Comparison of ENCODE assay signal across 2 cellular contexts in the genomic region with DNA sequence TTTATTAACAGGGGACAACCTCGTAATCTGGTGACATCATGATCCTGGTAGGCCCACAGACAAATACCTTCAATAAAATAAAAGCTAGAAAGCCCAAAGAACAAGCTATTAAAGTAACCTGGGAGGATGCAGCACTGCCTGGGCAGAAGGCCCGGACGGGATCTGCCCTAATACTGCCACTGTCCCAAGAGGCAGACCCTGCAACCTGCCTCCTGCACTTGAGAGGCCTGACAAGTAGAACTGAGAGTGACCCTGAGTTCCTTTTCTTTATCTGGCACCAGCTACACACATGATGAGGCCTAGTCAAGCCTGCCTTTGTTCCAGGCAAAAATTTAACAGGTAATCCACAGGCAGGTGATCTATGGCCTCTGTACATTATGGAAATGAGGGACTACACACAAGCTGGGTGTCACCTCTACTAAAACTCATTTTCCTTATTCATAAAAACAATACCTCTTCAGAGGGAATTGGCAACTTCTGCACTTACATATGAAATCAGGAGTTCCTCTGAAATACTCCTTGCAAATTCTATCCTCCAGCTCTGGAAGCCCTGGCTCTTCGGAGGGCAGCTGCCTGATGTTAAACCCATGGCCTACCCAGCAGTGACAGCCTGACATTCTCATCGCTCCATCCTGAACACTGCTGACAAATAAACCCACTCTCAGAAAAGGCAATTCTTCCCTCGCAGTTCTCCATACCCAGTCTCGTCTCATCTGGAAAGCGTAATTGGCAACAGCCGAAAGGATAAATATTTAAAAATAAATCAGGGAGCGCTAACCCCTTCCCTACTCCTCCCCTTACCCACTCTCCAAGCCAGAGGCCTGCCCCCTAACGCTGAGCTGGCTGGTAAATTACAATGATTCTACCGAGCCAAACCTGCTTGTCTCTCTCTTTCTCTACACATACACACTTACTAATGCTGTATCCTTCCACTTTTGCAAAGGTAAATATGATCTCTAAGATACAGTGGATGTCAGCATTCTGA.
A peak's percentile ranks its signal among the peaks of the same experiment; 100 is the strongest.
TF ChIP-seq lines count a peak whose summit lies in the region.

No MANE protein-coding gene starts in this region.

TF ChIP-seq in IMR-90, 13 proteins besides CTCF, POLR2A, EP300 and RAD21:
- TF ChIP-seq RFX5 (IDR thresholded peaks at IDR 0.05; ENCODE audit: low read depth, low read length), result no peak
- TF ChIP-seq CHD1 (IDR thresholded peaks at IDR 0.05; ENCODE audit: low read depth, low read length), result no peak
- TF ChIP-seq RCOR1 (IDR thresholded peaks at IDR 0.05; ENCODE audit: insufficient replicate concordance, low read length), result no peak
- TF ChIP-seq NFE2L2 (IDR thresholded peaks at IDR 0.05; ENCODE audit: low read depth, low read length), result no peak
- TF ChIP-seq CEBPB (IDR thresholded peaks at IDR 0.05; ENCODE audit: low read depth, low read length), result no peak
- TF ChIP-seq, protein P1, sequence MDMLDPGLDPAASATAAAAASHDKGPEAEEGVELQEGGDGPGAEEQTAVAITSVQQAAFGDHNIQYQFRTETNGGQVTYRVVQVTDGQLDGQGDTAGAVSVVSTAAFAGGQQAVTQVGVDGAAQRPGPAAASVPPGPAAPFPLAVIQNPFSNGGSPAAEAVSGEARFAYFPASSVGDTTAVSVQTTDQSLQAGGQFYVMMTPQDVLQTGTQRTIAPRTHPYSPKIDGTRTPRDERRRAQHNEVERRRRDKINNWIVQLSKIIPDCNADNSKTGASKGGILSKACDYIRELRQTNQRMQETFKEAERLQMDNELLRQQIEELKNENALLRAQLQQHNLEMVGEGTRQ (IDR thresholded peaks at IDR 0.05; ENCODE audit: low read depth, low read length), result no peak
- TF ChIP-seq MXI1 (IDR thresholded peaks at IDR 0.05; ENCODE audit: borderline replicate concordance, low read depth, low read length), result no peak
- no peak for TF ChIP-seq MAZ (IDR thresholded peaks at IDR 0.05; ENCODE audit: borderline replicate concordance, low read depth, low read length)
- no peak for TF ChIP-seq SMC3 (IDR thresholded peaks at IDR 0.05; ENCODE audit: low read depth, low read length)
- no peak for TF ChIP-seq BHLHE40 (IDR thresholded peaks at IDR 0.05; ENCODE audit: low read depth, low read length)
- TF ChIP-seq, protein P2, sequence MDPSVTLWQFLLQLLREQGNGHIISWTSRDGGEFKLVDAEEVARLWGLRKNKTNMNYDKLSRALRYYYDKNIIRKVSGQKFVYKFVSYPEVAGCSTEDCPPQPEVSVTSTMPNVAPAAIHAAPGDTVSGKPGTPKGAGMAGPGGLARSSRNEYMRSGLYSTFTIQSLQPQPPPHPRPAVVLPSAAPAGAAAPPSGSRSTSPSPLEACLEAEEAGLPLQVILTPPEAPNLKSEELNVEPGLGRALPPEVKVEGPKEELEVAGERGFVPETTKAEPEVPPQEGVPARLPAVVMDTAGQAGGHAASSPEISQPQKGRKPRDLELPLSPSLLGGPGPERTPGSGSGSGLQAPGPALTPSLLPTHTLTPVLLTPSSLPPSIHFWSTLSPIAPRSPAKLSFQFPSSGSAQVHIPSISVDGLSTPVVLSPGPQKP (IDR thresholded peaks at IDR 0.05; ENCODE audit: borderline replicate concordance, low read depth, low read length), result no peak
- no peak for TF ChIP-seq FOS (IDR thresholded peaks at IDR 0.05; ENCODE audit: low read depth, low read length)

TF ChIP-seq in SK-N-SH, 30 proteins besides CTCF, POLR2A, EP300 and RAD21:
- TF ChIP-seq, protein P3, sequence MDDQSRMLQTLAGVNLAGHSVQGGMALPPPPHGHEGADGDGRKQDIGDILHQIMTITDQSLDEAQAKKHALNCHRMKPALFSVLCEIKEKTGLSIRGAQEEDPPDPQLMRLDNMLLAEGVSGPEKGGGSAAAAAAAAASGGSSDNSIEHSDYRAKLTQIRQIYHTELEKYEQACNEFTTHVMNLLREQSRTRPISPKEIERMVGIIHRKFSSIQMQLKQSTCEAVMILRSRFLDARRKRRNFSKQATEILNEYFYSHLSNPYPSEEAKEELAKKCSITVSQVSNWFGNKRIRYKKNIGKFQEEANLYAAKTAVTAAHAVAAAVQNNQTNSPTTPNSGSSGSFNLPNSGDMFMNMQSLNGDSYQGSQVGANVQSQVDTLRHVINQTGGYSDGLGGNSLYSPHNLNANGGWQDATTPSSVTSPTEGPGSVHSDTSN (IDR thresholded peaks at IDR 0.05), result 0 out of 2 replicates have a peak, but pooled peaks have one; percentile 10
- TF ChIP-seq FOXJ3 (CRISPR knock-in tag; IDR thresholded peaks at IDR 0.05) (no peak), NFIC (IDR thresholded peaks at IDR 0.05; ENCODE audit: borderline replicate concordance) (no peak)
